38 cellular contexts compared by ENCODE assay signal in genomic region chr15:63633312-63633711, GRCh38. TPM values are rescaled to one million over a fixed set of nuclear protein-coding genes. Genes with fewer than 3 reads are reported as not detected.
"Had no signal": no experiment of that assay in that cellular context is flagged by ENCODE, and none has a peak within 500 bp of the region (broad histone marks: within the 10 kb centered on the region; RNA-seq: fewer than 3 reads in every experiment).

No MANE protein-coding gene starts in this region.

- H3K4me1 ChIP-seq: adrenal gland, body of pancreas, breast epithelium had no signal

- H3K4me3 Mint-ChIP-seq: activated B cell treated with CpG ODN at 0.5 μM for 24 hours; activated CD4-positive, alpha-beta memory T cell treated with anti-CD3 and anti-CD28 coated beads for 36 hours; activated CD4-positive, alpha-beta T cell treated with anti-CD3 and anti-CD28 coated beads, Interleukin-2, amount 10 ng/mL, durations not matched to agents 24 days and 14 days; activated CD8-positive, alpha-beta T cell treated with anti-CD3 and anti-CD28 coated beads for 36 hours; activated naive CD4-positive, alpha-beta T cell treated with anti-CD3 and anti-CD28 coated beads for 36 hours; activated naive CD8-positive, alpha-beta T cell treated with anti-CD3 and anti-CD28 coated beads for 36 hours; activated T-cell treated with anti-CD3 and anti-CD28 coated beads, Interleukin-2, amount 50 U/mL, for 4 hours; activated T-cell treated with anti-CD3 and anti-CD28 coated beads, Interleukin-2, amount 50 U/mL, for 72 hours; activated T-helper 1 cell treated with anti-CD3 and anti-CD28 coated beads, Interleukin-12 subunit alpha, Interleukin-12 subunit beta, Interleukin-2, Interleukin-4 antibody, amounts not matched to agents 30 ng/mL and 10 ng/mL and 1 ng/mL, durations not matched to agents 14 hours and 24 hours and 36 hours; activated T-helper 17 cell treated with anti-CD3 and anti-CD28 coated beads, Interleukin-2, amount 50 U/mL, for 72 hours; T-helper 1 cell treated with Interleukin-12 subunit alpha and Interleukin-12 subunit beta and Interleukin-4 antibody, amounts not matched to agents 30 μg/mL and 1 μg/mL, for 36 hours; T-helper 2 cell treated with Interferon-gamma antibody and Interleukin-4, amounts not matched to agents 5 μg/mL and 100 μg/mL, for 36 hours had no signal

- H3K27me3 Mint-ChIP-seq: activated B cell treated with CpG ODN at 0.5 μM for 24 hours; activated CD4-positive, alpha-beta memory T cell treated with anti-CD3 and anti-CD28 coated beads for 36 hours; activated CD4-positive, alpha-beta T cell treated with anti-CD3 and anti-CD28 coated beads, Interleukin-2, amount 10 ng/mL, durations not matched to agents 24 days and 14 days; activated CD8-positive, alpha-beta T cell treated with anti-CD3 and anti-CD28 coated beads for 36 hours; activated naive CD8-positive, alpha-beta T cell treated with anti-CD3 and anti-CD28 coated beads for 36 hours; activated T-helper 17 cell treated with anti-CD3 and anti-CD28 coated beads, Interleukin-2, amount 50 U/mL, for 72 hours had no signal

- H3K9me3 Mint-ChIP-seq: activated B cell treated with CpG ODN at 0.5 μM for 24 hours; activated CD4-positive, alpha-beta memory T cell treated with anti-CD3 and anti-CD28 coated beads for 36 hours; activated CD4-positive, alpha-beta T cell treated with anti-CD3 and anti-CD28 coated beads, Interleukin-2, amount 10 ng/mL, durations not matched to agents 24 days and 14 days; activated CD8-positive, alpha-beta T cell treated with anti-CD3 and anti-CD28 coated beads for 36 hours; activated naive CD4-positive, alpha-beta T cell treated with anti-CD3 and anti-CD28 coated beads for 36 hours; activated naive CD4-positive, alpha-beta T cell treated with anti-CD3 and anti-CD28 coated beads, Interleukin-2, amount 50 U/mL, for 72 hours; activated naive CD8-positive, alpha-beta T cell treated with anti-CD3 and anti-CD28 coated beads for 36 hours; activated T-cell treated with anti-CD3 and anti-CD28 coated beads, Interleukin-2, amount 50 U/mL, for 4 hours; activated T-cell treated with anti-CD3 and anti-CD28 coated beads, Interleukin-2, amount 50 U/mL, for 72 hours; activated T-helper 1 cell treated with anti-CD3 and anti-CD28 coated beads, Interleukin-12 subunit alpha, Interleukin-12 subunit beta, Interleukin-2, Interleukin-4 antibody, amounts not matched to agents 30 ng/mL and 10 ng/mL and 1 ng/mL, durations not matched to agents 14 hours and 24 hours and 36 hours; activated T-helper 17 cell treated with anti-CD3 and anti-CD28 coated beads, Interleukin-2, amount 50 U/mL, for 72 hours; T-helper 1 cell treated with Interleukin-12 subunit alpha and Interleukin-12 subunit beta and Interleukin-4 antibody, amounts not matched to agents 30 μg/mL and 1 μg/mL, for 36 hours; T-helper 2 cell treated with Interferon-gamma antibody and Interleukin-4, amounts not matched to agents 5 μg/mL and 100 μg/mL, for 36 hours had no signal

- FAIRE-seq: astrocyte, TTC549 had no signal

- ATAC-seq: activated CD8-positive, alpha-beta T cell treated with anti-CD3 and anti-CD28 coated beads for 36 hours; activated naive CD4-positive, alpha-beta T cell treated with anti-CD3 and anti-CD28 coated beads, Interleukin-2, amount 50 U/mL, for 72 hours; activated T-cell treated with anti-CD3 and anti-CD28 coated beads, Interleukin-2, amount 50 U/mL, for 4 hours; activated T-cell treated with anti-CD3 and anti-CD28 coated beads, Interleukin-2, amount 50 U/mL, for 72 hours; activated T-helper 17 cell treated with anti-CD3 and anti-CD28 coated beads, Interleukin-2, amount 50 U/mL, for 72 hours; body of pancreas had no signal

- H3K27ac ChIP-seq: adrenal gland, body of pancreas, brain microvascular endothelial cell, breast epithelium, VCaP had no signal

- H3K27me3 ChIP-seq: adrenal gland, body of pancreas, brain microvascular endothelial cell, breast epithelium had no signal

- DNase-seq: activated B cell treated with CpG ODN at 0.5 μM for 24 hours; activated CD4-positive, alpha-beta memory T cell treated with anti-CD3 and anti-CD28 coated beads for 36 hours; activated CD4-positive, alpha-beta T cell treated with anti-CD3 and anti-CD28 coated beads for 4 hours; activated CD4-positive, alpha-beta T cell treated with anti-CD3 and anti-CD28 coated beads, Interleukin-2, amount 10 ng/mL, durations not matched to agents 24 days and 14 days; activated CD4-positive, alpha-beta T cell treated with anti-CD3 and anti-CD28 coated beads, Interleukin-2, amount 50 U/mL, for 1 hour; activated CD4-positive, alpha-beta T cell treated with anti-CD3 and anti-CD28 coated beads, Interleukin-2, amount 50 U/mL, for 4 hours; activated CD4-positive, CD25-positive, alpha-beta regulatory T cell treated with anti-CD3 and anti-CD28 coated beads, Interleukin-2, amount 50 U/mL, for 72 hours; activated CD8-positive, alpha-beta memory T cell treated with anti-CD3 and anti-CD28 coated beads, Interleukin-2, amount 50 U/mL, for 4 hours; activated CD8-positive, alpha-beta T cell treated with anti-CD3 and anti-CD28 coated beads for 36 hours; activated effector memory CD4-positive, alpha-beta T cell treated with anti-CD3 and anti-CD28 coated beads, Interleukin-2, amount 50 U/mL, for 16 hours; activated gamma-delta T cell treated with Interleukin-2 at 50 U/mL for 16 hours; activated naive CD4-positive, alpha-beta T cell; activated naive CD4-positive, alpha-beta T cell treated with anti-CD3 and anti-CD28 coated beads for 36 hours; activated naive CD4-positive, alpha-beta T cell treated with anti-CD3 and anti-CD28 coated beads, Interleukin-2, amount 50 U/mL, for 16 hours; activated naive CD8-positive, alpha-beta T cell treated with anti-CD3 and anti-CD28 coated beads for 36 hours; activated T-cell treated with anti-CD3 and anti-CD28 coated beads for 4 hours; activated T-cell treated with anti-CD3 and anti-CD28 coated beads, Interleukin-2, amount 50 U/mL, for 1 hour; activated T-cell treated with anti-CD3 and anti-CD28 coated beads, Interleukin-2, amount 50 U/mL, for 4 hours; activated T-cell treated with anti-CD3 and anti-CD28 coated beads, Interleukin-2, amount 50 U/mL, for 72 hours; adrenal gland; amniotic stem cell; aorta; body of pancreas; brain microvascular endothelial cell; central memory CD4-positive, alpha-beta T cell; cerebellar nuclear complex; T-helper 1 cell; T-helper 2 cell; T-helper 9 cell had no signal

- H3K4me1 Mint-ChIP-seq: activated B cell treated with CpG ODN at 0.5 μM for 24 hours had no signal

- H3K9me3 ChIP-seq: adrenal gland, body of pancreas, breast epithelium had no signal

- H3K4me3 ChIP-seq: adrenal gland, body of pancreas, breast epithelium had no signal

- H3K27ac Mint-ChIP-seq: activated B cell treated with CpG ODN at 0.5 μM for 24 hours; activated CD4-positive, alpha-beta memory T cell treated with anti-CD3 and anti-CD28 coated beads for 36 hours; activated CD4-positive, alpha-beta T cell treated with anti-CD3 and anti-CD28 coated beads, Interleukin-2, amount 10 ng/mL, durations not matched to agents 24 days and 14 days; activated CD8-positive, alpha-beta T cell treated with anti-CD3 and anti-CD28 coated beads for 36 hours; activated naive CD4-positive, alpha-beta T cell treated with anti-CD3 and anti-CD28 coated beads for 36 hours; activated naive CD8-positive, alpha-beta T cell treated with anti-CD3 and anti-CD28 coated beads for 36 hours; activated T-helper 1 cell treated with anti-CD3 and anti-CD28 coated beads, Interleukin-12 subunit alpha, Interleukin-12 subunit beta, Interleukin-2, Interleukin-4 antibody, amounts not matched to agents 30 ng/mL and 10 ng/mL and 1 ng/mL, durations not matched to agents 14 hours and 24 hours and 36 hours; T-helper 1 cell treated with Interleukin-12 subunit alpha and Interleukin-12 subunit beta and Interleukin-4 antibody, amounts not matched to agents 30 μg/mL and 1 μg/mL, for 36 hours; T-helper 2 cell treated with Interferon-gamma antibody and Interleukin-4, amounts not matched to agents 5 μg/mL and 100 μg/mL, for 36 hours had no signal

RNA-seq across cellular contexts. Expression of gene FBXL22, which starts 36.1 kb away (rescaled TPM):
- total RNA-seq: body of pancreas had no signal
